ENCODE assay signal across 31 cellular contexts in the genomic region with DNA sequence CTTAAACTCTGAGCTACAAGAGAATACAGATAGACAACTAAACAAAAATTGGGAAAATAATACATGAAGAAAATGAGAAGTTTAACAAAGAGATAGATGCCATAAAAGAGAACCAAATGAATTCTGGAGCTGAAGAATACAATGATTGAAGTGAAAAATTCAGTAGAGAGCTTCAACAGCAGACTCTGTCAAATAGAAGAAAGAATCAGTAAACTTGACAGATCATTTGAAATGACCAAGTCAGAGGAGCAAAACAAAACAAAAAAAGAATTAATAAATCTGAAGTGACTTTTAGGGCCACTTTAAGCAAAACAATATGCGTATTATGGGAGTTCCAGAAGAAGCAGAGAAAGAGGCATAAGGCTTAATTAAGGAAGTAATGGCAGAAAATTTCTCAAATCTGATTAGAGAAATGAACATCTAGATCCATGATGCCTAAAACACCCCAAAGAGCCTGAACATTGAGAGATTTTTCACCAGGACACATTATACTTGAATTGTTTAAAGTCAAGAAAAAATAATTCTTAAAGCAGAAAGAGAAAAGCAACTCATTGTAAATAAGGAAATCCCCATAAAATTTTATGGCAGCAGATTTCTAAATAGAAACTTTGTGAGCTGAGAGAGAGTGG.
"Had no signal": no experiment of that assay in that cellular context is flagged by ENCODE, and none has a peak within 500 bp of the region (broad histone marks: within the 10 kb centered on the region; RNA-seq: fewer than 3 reads in every experiment).

No MANE protein-coding gene starts in this region.

- H3K27ac ChIP-seq: brain microvascular endothelial cell, epithelial cell of prostate, esophagus squamous epithelium, gastroesophageal sphincter, heart right ventricle, WERI-Rb-1 had no signal

- H3K27me3 ChIP-seq: brain microvascular endothelial cell, esophagus squamous epithelium, gastroesophageal sphincter, heart right ventricle had no signal

- DNase-seq: activated B cell treated with CpG ODN at 0.5 μM for 24 hours; activated CD4-positive, alpha-beta T cell treated with anti-CD3 and anti-CD28 coated beads for 48 hours; activated CD4-positive, alpha-beta T cell treated with anti-CD3 and anti-CD28 coated beads, Interleukin-2, amount 50 U/mL, for 1 hour; activated CD4-positive, alpha-beta T cell treated with anti-CD3 and anti-CD28 coated beads, Interleukin-2, amount 50 U/mL, for 48 hours; activated CD8-positive, alpha-beta memory T cell treated with anti-CD3 and anti-CD28 coated beads for 24 hours; activated CD8-positive, alpha-beta T cell treated with anti-CD3 and anti-CD28 coated beads for 36 hours; activated effector memory CD4-positive, alpha-beta T cell treated with Interleukin-2 at 50 U/mL for 16 hours; activated gamma-delta T cell treated with Interleukin-2 at 50 U/mL for 16 hours; activated naive CD4-positive, alpha-beta T cell treated with anti-CD3 and anti-CD28 coated beads, Interleukin-2, amount 50 U/mL, for 16 hours; activated naive CD4-positive, alpha-beta T cell treated with Interleukin-2 at 50 U/mL for 16 hours; activated T-cell treated with anti-CD3 and anti-CD28 coated beads, Interleukin-2, amount 50 U/mL, for 4 hours; amniotic stem cell; anterior cingulate cortex; brain microvascular endothelial cell; cortex of kidney; dermis blood vessel endothelial cell; effector CD4-positive, alpha-beta T cell; effector memory CD8-positive, alpha-beta T cell; esophagus squamous epithelium; foreskin melanocyte; heart right ventricle; T-helper 17 cell; T1000; WERI-Rb-1 had no signal

- H3K36me3 ChIP-seq: brain microvascular endothelial cell, esophagus squamous epithelium, gastroesophageal sphincter, WERI-Rb-1 had no signal

- ATAC-seq: activated CD4-positive, CD25-positive, alpha-beta regulatory T cell treated with anti-CD3 and anti-CD28 coated beads, Interleukin-2, amount 50 U/mL, for 24 hours; activated CD8-positive, alpha-beta T cell treated with anti-CD3 and anti-CD28 coated beads for 36 hours; activated T-cell treated with anti-CD3 and anti-CD28 coated beads, Interleukin-2, amount 50 U/mL, for 4 hours; activated T-helper 17 cell treated with anti-CD3 and anti-CD28 coated beads, Interleukin-2, amount 50 U/mL, for 72 hours; effector memory CD8-positive, alpha-beta T cell; gastroesophageal sphincter; T-helper 17 cell had no signal

- H3K4me3 ChIP-seq: esophagus squamous epithelium, gastroesophageal sphincter, heart right ventricle had no signal

- FAIRE-seq: astrocyte, bronchial epithelial cell, endothelial cell of umbilical vein had no signal
